Comparison of ENCODE assay signal across 24 cellular contexts in the genomic region with DNA sequence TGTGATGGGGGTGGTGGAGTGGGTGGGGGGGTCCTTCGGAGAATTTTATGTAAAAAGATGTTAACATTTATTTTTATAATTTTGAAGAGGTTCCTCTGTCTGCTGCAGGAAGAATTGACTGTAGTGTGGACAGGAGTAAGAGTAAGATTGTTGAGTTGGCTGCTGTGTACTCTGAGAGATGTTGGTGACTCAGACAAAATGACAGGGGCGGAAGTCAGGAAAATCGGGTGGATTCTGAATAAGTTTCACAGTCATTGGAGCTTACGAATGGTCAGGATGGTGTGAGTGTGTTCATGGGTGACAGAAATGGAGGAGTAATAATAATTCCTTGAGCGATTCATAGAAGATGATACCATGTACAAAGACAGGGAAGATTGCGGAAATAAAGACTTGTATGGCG.
"Had no signal": no experiment of that assay in that cellular context is flagged by ENCODE, and none has a peak within 500 bp of the region (broad histone marks: within the 10 kb centered on the region; RNA-seq: fewer than 3 reads in every experiment).

No MANE protein-coding gene starts in this region.

- H3K4me3 ChIP-seq: adrenal gland, breast epithelium, colonic mucosa, Peyer's patch had no signal

- H3K4me1 ChIP-seq: breast epithelium, colonic mucosa, Peyer's patch had no signal

- H3K36me3 ChIP-seq: adrenal gland, breast epithelium, colonic mucosa, Peyer's patch had no signal

- H3K9me3 ChIP-seq: adrenal gland, breast epithelium, colonic mucosa, Peyer's patch had no signal

- H3K27me3 ChIP-seq: adrenal gland, breast epithelium, colonic mucosa, Peyer's patch had no signal

- H3K27ac ChIP-seq: adrenal gland, breast epithelium, colonic mucosa, Peyer's patch had no signal

- DNase-seq: activated CD4-positive, alpha-beta memory T cell treated with anti-CD3 and anti-CD28 coated beads, Interleukin-2, amount 10 ng/mL, durations not matched to agents 7 days and 5 days; activated CD4-positive, alpha-beta T cell treated with anti-CD3 and anti-CD28 coated beads, Interleukin-2, amount 50 U/mL, for 1 hour; activated CD4-positive, CD25-positive, alpha-beta regulatory T cell; activated naive CD4-positive, alpha-beta T cell treated with anti-CD3 and anti-CD28 coated beads, Interleukin-2, amount 50 U/mL, for 16 hours; activated naive CD8-positive, alpha-beta T cell treated with anti-CD3 and anti-CD28 coated beads, Interleukin-2, amount 10 ng/mL, durations not matched to agents 7 days and 5 days; adrenal gland; anterior cingulate cortex; caudate nucleus; colonic mucosa; Kasumi-1; MV-4-11; NCI-H1092 treated with DMSO at 0.1 percent for 48 hours; NCI-H1417 treated with DMSO at 0.1 percent for 48 hours; NCI-H1694; NCI-H2029; NCI-H510A treated with DMSO at 0.1 percent for 48 hours; NCI-H69; NK-92 treated with Interleukin-12 subunit alpha and Interleukin-12 subunit beta, amount 100 ng/mL, for 24 hours; OCI-M1; Peyer's patch; SHP77 treated with DMSO at 0.1 percent for 48 hours; T-helper 17 cell; T-helper 9 cell had no signal
